20 cellular contexts compared by ENCODE assay signal in genomic region chr14:91126761-91127160, GRCh38. TPM values are rescaled to one million over a fixed set of nuclear protein-coding genes. Genes with fewer than 3 reads are reported as not detected.
DNase-seq lines count a peak whose midpoint lies in the region; ATAC-seq and TF ChIP-seq lines count a peak whose summit lies in the region.
"Had no signal": no experiment of that assay in that cellular context is flagged by ENCODE, and none has a peak within 500 bp of the region (broad histone marks: within the 10 kb centered on the region; RNA-seq: fewer than 3 reads in every experiment).

No MANE protein-coding gene starts in this region.

- peak overlapping the region; percentile 5 for H3K27ac ChIP-seq in C4-2B
- peak overlapping the region; percentile 60 for H3K27ac ChIP-seq in caudate nucleus (ENCODE audit: low read depth, low read length)
- H3K27ac ChIP-seq in left ventricle myocardium inferior (replicated peaks) = peak overlapping the region; percentile 99
- H3K27ac ChIP-seq in sigmoid colon = peak overlapping the region in 3 of 4 donors; percentile 25 to 83 (median 82)

- intact Hi-C loops in left ventricle myocardium inferior (cut with micrococcal nuclease) = no loop called here
- intact Hi-C loops in sigmoid colon (cut with DNase I) = no loop called here

- no peak for TF ChIP-seq EP300 in sigmoid colon (IDR thresholded peaks at IDR 0.05)

- H3K36me3 ChIP-seq in left ventricle myocardium inferior = peaks cover 24% of the 10 kb centered on the region
- peaks cover 0 to 23% (median 4%) of the 10 kb centered on the region in 4 donors for H3K36me3 ChIP-seq in sigmoid colon

- no peaks in the 10 kb centered on the region for H3K27me3 ChIP-seq in left ventricle myocardium inferior (ENCODE audit: low read depth)
- H3K27me3 ChIP-seq in sigmoid colon = no peaks in the 10 kb centered on the region

- DNase-seq in caudate nucleus (lab: John Stamatoyannopoulos, UW) (no peak), left ventricle myocardium inferior (no peak), sigmoid colon (no peak), NCI-H2227 (lab: John Stamatoyannopoulos, UW; ENCODE audit: unreplicated experiment) (no peak), SKM-1 treated with dmso at 0.1 percent for 144 hours (lab: John Stamatoyannopoulos, UW; ENCODE audit: unreplicated experiment) (no peak)
- no peak for DNase-seq in activated naive CD4-positive, alpha-beta T cell treated with Interleukin-2 at 50 U/mL for 16 hours
- DNase-seq: activated CD4-positive, CD25-positive, alpha-beta regulatory T cell treated with anti-CD3 and anti-CD28 coated beads, Interleukin-2, amount 50 U/mL, for 72 hours; activated T-cell treated with anti-CD3 and anti-CD28 coated beads, Interleukin-2, amount 50 U/mL, for 48 hours; cortex of kidney; DMS153; H7; NCI-H2171; OCI-M1; SK-N-SH; stimulated activated naive CD4-positive, alpha-beta T cell treated with Interleukin-2 at 50 U/mL for 16 hours; T-helper 9 cell had no signal

- TF ChIP-seq CTCF in C4-2B (conservative IDR thresholded peaks at IDR 0.05) (no peak), left ventricle myocardium inferior (IDR thresholded peaks at IDR 0.05; ENCODE audit: borderline replicate concordance) (no peak), sigmoid colon (IDR thresholded peaks at IDR 0.05) (no peak)

- no peak for TF ChIP-seq POLR2A in sigmoid colon (IDR thresholded peaks at IDR 0.05)

- 80 to 92% methylated on average over 2 of the region's 2 CpGs for WGBS in sigmoid colon, 2 donors

- ATAC-seq in HG02970 (IDR thresholded peaks at IDR 0.05; ENCODE audit: low FRiP score, unreplicated experiment) = no peak
- ATAC-seq: activated naive CD4-positive, alpha-beta T cell treated with anti-CD3 and anti-CD28 coated beads, Interleukin-2, amount 50 U/mL, for 72 hours; GM12878 had no signal

- H3K4me3 ChIP-seq in left ventricle myocardium inferior (no peak overlapping the region), sigmoid colon (no peak overlapping the region)
- H3K4me3 ChIP-seq: GM12878 had no signal

- H3K9me3 ChIP-seq in left ventricle myocardium inferior (replicated peaks) = no peaks in the 10 kb centered on the region
- H3K9me3 ChIP-seq in sigmoid colon = no peaks in the 10 kb centered on the region
- H3K9me3 ChIP-seq: SK-N-SH had no signal

- peaks cover 65% of the 10 kb centered on the region for H3K4me1 ChIP-seq in left ventricle myocardium inferior
- H3K4me1 ChIP-seq in sigmoid colon = peaks cover 0 to 47% (median 34%) of the 10 kb centered on the region in 4 donors

RNA-seq across cellular contexts. Expression of gene DGLUCY, which starts 12.9 kb away (rescaled TPM):
- total RNA-seq in left ventricle myocardium inferior (220 TPM), sigmoid colon (10 to 100 TPM; 44.4 to 99.4 (median 68.0) TPM)
- 10 to 100 TPM; 14.4 to 49.8 (median 16.2) TPM for polyA plus RNA-seq in sigmoid colon

Comparison
In these comparisons a context has a peak if more than half of its experiments do, and no peak if none do; other contexts are left out.
1. H3K27ac ChIP-seq: peak in every context shown above with its lines; median percentile 99 in left ventricle myocardium inferior; 82 in sigmoid colon; 60 in caudate nucleus; 5 in C4-2B.